In the genomic region with DNA sequence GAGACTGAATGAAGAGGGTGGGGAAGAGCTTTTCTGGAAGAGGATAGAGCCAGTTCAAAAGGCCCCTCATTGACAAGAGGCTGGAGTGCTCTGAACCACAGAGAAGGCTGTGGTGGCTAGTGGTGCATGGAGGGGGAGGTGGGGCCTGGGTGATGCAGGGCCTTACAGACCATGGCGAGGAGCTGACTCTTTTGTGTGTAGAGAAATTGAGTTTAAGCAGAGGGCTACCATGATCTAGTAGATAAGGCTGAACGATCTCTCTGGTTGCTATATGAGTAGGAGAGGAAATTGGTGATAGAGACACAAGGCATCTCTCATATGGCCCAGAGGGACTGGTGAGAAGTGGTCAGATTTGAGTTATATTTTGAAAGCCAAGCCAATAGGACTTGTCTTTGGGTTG, we compare ENCODE assay signal across 15 cellular contexts.
A peak's percentile ranks its signal among the peaks of the same experiment; 100 is the strongest.
DNase-seq lines count a peak whose midpoint lies in the region; ATAC-seq and TF ChIP-seq lines count a peak whose summit lies in the region.
"Had no signal": no experiment of that assay in that cellular context is flagged by ENCODE, and none has a peak within 500 bp of the region (broad histone marks: within the 10 kb centered on the region; RNA-seq: fewer than 3 reads in every experiment).

No MANE protein-coding gene starts in this region.

- TF ChIP-seq CTCF in GM06990 (IDR thresholded peaks at IDR 0.05; ENCODE audit: insufficient read depth, low read length, poor library complexity, severe bottlenecking), result no peak

- H3K27me3 ChIP-seq in GM06990 (replicated peaks; ENCODE audit: control insufficient read depth, insufficient read depth, low read length), result no peaks in the 10 kb centered on the region
- H3K27me3 ChIP-seq: colonic mucosa, SJCRH30 had no signal

- peak; percentile 80 for DNase-seq in GM06990 (ENCODE audit: extremely low read depth, insufficient read length)
- DNase-seq in germinal center (ENCODE audit: low spot score), result peak; percentile 30
- DNase-seq in ACHN, result no peak
- DNase-seq in NCI-H2196 treated with DMSO at 0.1 percent for 48 hours (lab: John Stamatoyannopoulos, UW; ENCODE audit: unreplicated experiment), result no peak
- no peak for DNase-seq in T1000 (lab: John Stamatoyannopoulos, UW)
- DNase-seq in dermis blood vessel endothelial cell, result no peak
- DNase-seq: amygdala, colonic mucosa, DMS153, GOT3, NCI-H1092, SJCRH30, substantia nigra had no signal

- no peaks in the 10 kb centered on the region for H3K36me3 ChIP-seq in GM06990 (ENCODE audit: control insufficient read depth, insufficient read depth, low read length)
- H3K36me3 ChIP-seq: colonic mucosa, SJCRH30 had no signal

- H3K4me3 ChIP-seq in GM06990 (replicated peaks; ENCODE audit: low read depth, low read length), result no peak overlapping the region
- H3K4me3 ChIP-seq: colonic mucosa, SJCRH30 had no signal

- ATAC-seq in GM19351 (IDR thresholded peaks at IDR 0.05; ENCODE audit: unreplicated experiment) (peak; percentile 97), HG03039 (IDR thresholded peaks at IDR 0.05; ENCODE audit: unreplicated experiment) (peak; percentile 66)

- in situ Hi-C loops in ACHN (cut with HindIII; ENCODE audit: low pct_ligation_motif_present, low pct_unique_long_range_greater_than_20kb, low sequenced_read_pairs), result no loop called here

Comparison
In these comparisons a context has a peak if more than half of its experiments do, and no peak if none do; other contexts are left out.
1. DNase-seq: peak in GM06990 (single experiment) and germinal center (single experiment); none in ACHN (single experiment), NCI-H2196 treated with DMSO at 0.1 percent for 48 hours (single experiment), T1000 (single experiment) and dermis blood vessel endothelial cell (single experiment).